ENCODE assay signal across 13 cellular contexts in genomic region chr3:56810912-56811544, GRCh38. TPM values are rescaled to one million over a fixed set of nuclear protein-coding genes. Genes with fewer than 3 reads are reported as not detected.
DNase-seq lines count a peak whose midpoint lies in the region; ATAC-seq and TF ChIP-seq lines count a peak whose summit lies in the region.
"Had no signal": no experiment of that assay in that cellular context is flagged by ENCODE, and none has a peak within 500 bp of the region (broad histone marks: within the 10 kb centered on the region; RNA-seq: fewer than 3 reads in every experiment).

No MANE protein-coding gene starts in this region.

- H3K9me3 Mint-ChIP-seq in activated naive CD4-positive, alpha-beta T cell treated with anti-CD3 and anti-CD28 coated beads, Interleukin-2, amount 50 U/mL, for 24 hours, result no peaks in the 10 kb centered on the region
- H3K9me3 Mint-ChIP-seq: activated CD4-positive, alpha-beta memory T cell treated with anti-CD3 and anti-CD28 coated beads, Interleukin-2, amount 10 ng/mL, durations not matched to agents 7 days and 5 days; stimulated activated naive B cell treated with anti-CD40 and anti-IgM and Interleukin-4, amounts not matched to agents 10 μg/mL and 1 μg/mL and 100 μg/mL, for 72 hours had no signal

- H3K4me1 ChIP-seq in esophagus squamous epithelium, result peaks cover 13 to 50% (median 26%) of the 10 kb centered on the region in 3 donors

- H3K27me3 ChIP-seq in esophagus squamous epithelium, result no peaks in the 10 kb centered on the region

- no peak overlapping the region for H3K4me3 ChIP-seq in esophagus squamous epithelium

- peaks cover 65% of the 10 kb centered on the region for H3K4me1 Mint-ChIP-seq in activated naive CD4-positive, alpha-beta T cell treated with anti-CD3 and anti-CD28 coated beads, Interleukin-2, amount 50 U/mL, for 24 hours

- H3K36me3 ChIP-seq in esophagus squamous epithelium, result no peaks in the 10 kb centered on the region

- 43 to 52% methylated on average over 5 of the region's 5 CpGs for WGBS in esophagus squamous epithelium, 2 donors

- TF ChIP-seq CTCF in esophagus squamous epithelium (IDR thresholded peaks at IDR 0.05), result no peak

- intact Hi-C loops in esophagus squamous epithelium (cut with DNase I), result no loop called here

- peak overlapping the region; percentile 81 for H3K27ac Mint-ChIP-seq in activated naive CD4-positive, alpha-beta T cell treated with anti-CD3 and anti-CD28 coated beads, Interleukin-2, amount 50 U/mL, for 24 hours
- H3K27ac Mint-ChIP-seq: activated CD4-positive, alpha-beta memory T cell treated with anti-CD3 and anti-CD28 coated beads, Interleukin-2, amount 10 ng/mL, durations not matched to agents 7 days and 5 days; stimulated activated naive B cell treated with anti-CD40 and anti-IgM and Interleukin-4, amounts not matched to agents 10 μg/mL and 1 μg/mL and 100 μg/mL, for 72 hours had no signal

- ATAC-seq in HG02763 (IDR thresholded peaks at IDR 0.05; ENCODE audit: unreplicated experiment) (no peak), HG02852 (IDR thresholded peaks at IDR 0.05; ENCODE audit: unreplicated experiment) (no peak)
- ATAC-seq: stimulated activated naive B cell treated with anti-CD40 and anti-IgM and Interleukin-4, amounts not matched to agents 10 μg/mL and 1 μg/mL and 100 μg/mL, for 72 hours had no signal

- H3K27me3 Mint-ChIP-seq in activated naive CD4-positive, alpha-beta T cell treated with anti-CD3 and anti-CD28 coated beads, Interleukin-2, amount 50 U/mL, for 24 hours, result no peaks in the 10 kb centered on the region
- H3K27me3 Mint-ChIP-seq: activated CD4-positive, alpha-beta memory T cell treated with anti-CD3 and anti-CD28 coated beads, Interleukin-2, amount 10 ng/mL, durations not matched to agents 7 days and 5 days; stimulated activated naive B cell treated with anti-CD40 and anti-IgM and Interleukin-4, amounts not matched to agents 10 μg/mL and 1 μg/mL and 100 μg/mL, for 72 hours had no signal

- H3K9me3 ChIP-seq in esophagus squamous epithelium, result no peaks in the 10 kb centered on the region

- H3K27ac ChIP-seq in esophagus squamous epithelium, result peak overlapping the region in 3 of 4 donors; percentile 32 to 57 (median 53)
- H3K27ac ChIP-seq: HL-60 had no signal

- no peak for TF ChIP-seq POLR2A in esophagus squamous epithelium (IDR thresholded peaks at IDR 0.05)

- no peak overlapping the region for H3K4me3 Mint-ChIP-seq in activated naive CD4-positive, alpha-beta T cell treated with anti-CD3 and anti-CD28 coated beads, Interleukin-2, amount 50 U/mL, for 24 hours
- H3K4me3 Mint-ChIP-seq: activated CD4-positive, alpha-beta memory T cell treated with anti-CD3 and anti-CD28 coated beads, Interleukin-2, amount 10 ng/mL, durations not matched to agents 7 days and 5 days; stimulated activated naive B cell treated with anti-CD40 and anti-IgM and Interleukin-4, amounts not matched to agents 10 μg/mL and 1 μg/mL and 100 μg/mL, for 72 hours had no signal

- no peak for DNase-seq in activated naive CD4-positive, alpha-beta T cell treated with anti-CD3 and anti-CD28 coated beads, Interleukin-2, amount 50 U/mL, for 16 hours
- peak; percentile 20 to 62 for DNase-seq in NCI-H446 (lab: John Stamatoyannopoulos, UW)
- DNase-seq in esophagus squamous epithelium (lab: John Stamatoyannopoulos, UW), result no peak
- DNase-seq in NCI-H187 (lab: John Stamatoyannopoulos, UW), result no peak
- DNase-seq in NK-92 treated with Interleukin-12 subunit alpha and Interleukin-12 subunit beta, amount 100 ng/mL, for 24 hours (lab: John Stamatoyannopoulos, UW), result no peak
- DNase-seq: activated CD4-positive, alpha-beta memory T cell treated with anti-CD3 and anti-CD28 coated beads, Interleukin-2, amount 10 ng/mL, durations not matched to agents 7 days and 5 days; KG1; NCI-H146; stimulated activated naive B cell treated with anti-CD40 and anti-IgM and Interleukin-4, amounts not matched to agents 10 μg/mL and 1 μg/mL and 100 μg/mL, for 72 hours had no signal

- no peaks in the 10 kb centered on the region for H3K36me3 Mint-ChIP-seq in activated naive CD4-positive, alpha-beta T cell treated with anti-CD3 and anti-CD28 coated beads, Interleukin-2, amount 50 U/mL, for 24 hours
- H3K36me3 Mint-ChIP-seq: stimulated activated naive B cell treated with anti-CD40 and anti-IgM and Interleukin-4, amounts not matched to agents 10 μg/mL and 1 μg/mL and 100 μg/mL, for 72 hours had no signal

RNA-seq across cellular contexts. Expression of gene ARHGEF3, which starts 9.3 kb away (rescaled TPM):
- total RNA-seq in esophagus squamous epithelium, result 10 to 100 TPM; 20.6 to 26.3 (median 24.7) TPM

Comparison
In these comparisons a context has a peak if more than half of its experiments do, and no peak if none do; other contexts are left out.
1. DNase-seq: peak in NCI-H446 (2 of 2); none in activated naive CD4-positive, alpha-beta T cell treated with anti-CD3 and anti-CD28 coated beads, Interleukin-2, amount 50 U/mL, for 16 hours (single experiment), esophagus squamous epithelium (single experiment), NCI-H187 (0 of 2) and NK-92 treated with Interleukin-12 subunit alpha and Interleukin-12 subunit beta, amount 100 ng/mL, for 24 hours (single experiment).